ENCODE assay signal across 1 cellular context in genomic region chr16:85906349-85906748, GRCh38.
A peak's percentile ranks its signal among the peaks of the same experiment; 100 is the strongest.
TF ChIP-seq lines count a peak whose summit lies in the region.

No MANE protein-coding gene starts in this region.

TF ChIP-seq in GM12878, 131 proteins besides CTCF, POLR2A, EP300 and RAD21:
- TF ChIP-seq ZBTB33 (IDR thresholded peaks at IDR 0.05), result peak; percentile 57; the same call in 1 of the 2 replicates
- peak; percentile 69; the same call in 1 of the 2 replicates for TF ChIP-seq MLLT1 (IDR thresholded peaks at IDR 0.05)
- no peak for TF ChIP-seq USF1 (IDR thresholded peaks at IDR 0.05; ENCODE audit: borderline replicate concordance, extremely low read length, insufficient read depth, low read depth, low read length)
- no peak for TF ChIP-seq ZBTB11 (CRISPR knock-in tag; IDR thresholded peaks at IDR 0.05)
- no peak for TF ChIP-seq CUX1 (IDR thresholded peaks at IDR 0.05; ENCODE audit: insufficient replicate concordance, low read depth, low read length)
- TF ChIP-seq SIX5 (IDR thresholded peaks at IDR 0.05; ENCODE audit: low read depth, low read length, severe bottlenecking), result no peak
- TF ChIP-seq POLR2AphosphoS5 (IDR thresholded peaks at IDR 0.05; ENCODE audit: low read length), result peak; percentile 74
- no peak for TF ChIP-seq SPI1 (IDR thresholded peaks at IDR 0.05; ENCODE audit: borderline replicate concordance, insufficient read depth, low read depth, low read length)
- TF ChIP-seq TBL1XR1 (IDR thresholded peaks at IDR 0.05; ENCODE audit: low read depth, low read length), result no peak
- no peak for TF ChIP-seq FOXM1 (IDR thresholded peaks at IDR 0.05; ENCODE audit: low read depth, low read length)
TF ChIP-seq in GM12878: peak in this region for 3.
